In genomic region chr19:9061879-9062278, GRCh38 we compare ENCODE assay signal across 31 cellular contexts. TPM values are rescaled to one million over a fixed set of nuclear protein-coding genes. Genes with fewer than 3 reads are reported as not detected.
"Had no signal": no experiment of that assay in that cellular context is flagged by ENCODE, and none has a peak within 500 bp of the region (broad histone marks: within the 10 kb centered on the region; RNA-seq: fewer than 3 reads in every experiment).

No MANE protein-coding gene starts in this region.

- H3K27me3 ChIP-seq: ascending aorta had no signal

- H3K4me1 Mint-ChIP-seq: activated CD4-positive, alpha-beta T cell treated with anti-CD3 and anti-CD28 coated beads, Interleukin-2, amount 10 ng/mL, durations not matched to agents 24 days and 14 days; activated naive CD4-positive, alpha-beta T cell treated with anti-CD3 and anti-CD28 coated beads, Interleukin-2, amount 50 U/mL, for 24 hours; activated T-helper 17 cell treated with anti-CD3 and anti-CD28 coated beads, Interleukin-2, amount 50 U/mL, for 72 hours; brain had no signal

- H3K9me3 Mint-ChIP-seq: activated CD4-positive, alpha-beta T cell treated with anti-CD3 and anti-CD28 coated beads, Interleukin-2, amount 10 ng/mL, durations not matched to agents 24 days and 14 days; activated CD8-positive, alpha-beta T cell treated with anti-CD3 and anti-CD28 coated beads for 36 hours; activated naive CD4-positive, alpha-beta T cell treated with anti-CD3 and anti-CD28 coated beads, Interleukin-2, amount 50 U/mL, for 24 hours; activated naive CD8-positive, alpha-beta T cell treated with anti-CD3 and anti-CD28 coated beads, Interleukin-2, amount 10 ng/mL, durations not matched to agents 7 days and 5 days; activated T-cell treated with anti-CD3 and anti-CD28 coated beads, Interleukin-2, amount 50 U/mL, for 72 hours; activated T-helper 17 cell treated with anti-CD3 and anti-CD28 coated beads, Interleukin-2, amount 50 U/mL, for 72 hours; T-helper 2 cell treated with Interferon-gamma antibody and Interleukin-4, amounts not matched to agents 5 μg/mL and 100 μg/mL, for 36 hours had no signal

- H3K9me3 ChIP-seq: ascending aorta had no signal

- DNase-seq: activated CD4-positive, alpha-beta T cell treated with anti-CD3 and anti-CD28 coated beads, Interleukin-2, amount 10 ng/mL, durations not matched to agents 24 days and 14 days; activated CD4-positive, alpha-beta T cell treated with anti-CD3 and anti-CD28 coated beads, Interleukin-2, amount 50 U/mL, for 4 hours; activated CD8-positive, alpha-beta T cell treated with anti-CD3 and anti-CD28 coated beads for 36 hours; activated effector memory CD4-positive, alpha-beta T cell treated with anti-CD3 and anti-CD28 coated beads, Interleukin-2, amount 50 U/mL, for 16 hours; activated naive CD4-positive, alpha-beta T cell; activated naive CD8-positive, alpha-beta T cell treated with anti-CD3 and anti-CD28 coated beads, Interleukin-2, amount 10 ng/mL, durations not matched to agents 7 days and 5 days; activated T-cell treated with anti-CD3 and anti-CD28 coated beads, Interleukin-2, amount 50 U/mL, for 1 hour; activated T-cell treated with anti-CD3 and anti-CD28 coated beads, Interleukin-2, amount 50 U/mL, for 72 hours; amygdala; central memory CD4-positive, alpha-beta T cell; MM.1S; MV-4-11; NCI-H1092; NCI-H146; NCI-H187; NCI-H2029 treated with DMSO at 0.1 percent for 48 hours; NCI-H345; NCI-H524 treated with DMSO at 0.1 percent for 48 hours; PC-9 had no signal

- H3K36me3 ChIP-seq: ascending aorta had no signal

- H3K36me3 Mint-ChIP-seq: activated naive CD4-positive, alpha-beta T cell treated with anti-CD3 and anti-CD28 coated beads, Interleukin-2, amount 50 U/mL, for 24 hours; activated naive CD8-positive, alpha-beta T cell treated with anti-CD3 and anti-CD28 coated beads, Interleukin-2, amount 10 ng/mL, durations not matched to agents 7 days and 5 days; brain had no signal

- H3K4me1 ChIP-seq: ascending aorta had no signal

- ATAC-seq: activated CD8-positive, alpha-beta T cell treated with anti-CD3 and anti-CD28 coated beads for 36 hours; activated T-cell treated with anti-CD3 and anti-CD28 coated beads, Interleukin-2, amount 50 U/mL, for 72 hours; activated T-helper 17 cell treated with anti-CD3 and anti-CD28 coated beads, Interleukin-2, amount 50 U/mL, for 72 hours; Right ventricle myocardium inferior had no signal

- H3K4me3 Mint-ChIP-seq: activated CD4-positive, alpha-beta T cell treated with anti-CD3 and anti-CD28 coated beads, Interleukin-2, amount 10 ng/mL, durations not matched to agents 24 days and 14 days; activated CD8-positive, alpha-beta T cell treated with anti-CD3 and anti-CD28 coated beads for 36 hours; activated naive CD4-positive, alpha-beta T cell treated with anti-CD3 and anti-CD28 coated beads, Interleukin-2, amount 50 U/mL, for 24 hours; activated naive CD8-positive, alpha-beta T cell treated with anti-CD3 and anti-CD28 coated beads, Interleukin-2, amount 10 ng/mL, durations not matched to agents 7 days and 5 days; activated T-cell treated with anti-CD3 and anti-CD28 coated beads, Interleukin-2, amount 50 U/mL, for 72 hours; activated T-helper 17 cell treated with anti-CD3 and anti-CD28 coated beads, Interleukin-2, amount 50 U/mL, for 72 hours; brain; T-helper 1 cell treated with Interleukin-12 subunit alpha and Interleukin-12 subunit beta and Interleukin-4 antibody, amounts not matched to agents 30 μg/mL and 1 μg/mL, for 36 hours; T-helper 2 cell treated with Interferon-gamma antibody and Interleukin-4, amounts not matched to agents 5 μg/mL and 100 μg/mL, for 36 hours had no signal

- H3K27ac Mint-ChIP-seq: activated CD4-positive, alpha-beta T cell treated with anti-CD3 and anti-CD28 coated beads, Interleukin-2, amount 10 ng/mL, durations not matched to agents 24 days and 14 days; activated CD8-positive, alpha-beta T cell treated with anti-CD3 and anti-CD28 coated beads for 36 hours; activated naive CD4-positive, alpha-beta T cell treated with anti-CD3 and anti-CD28 coated beads, Interleukin-2, amount 50 U/mL, for 24 hours; activated naive CD8-positive, alpha-beta T cell treated with anti-CD3 and anti-CD28 coated beads, Interleukin-2, amount 10 ng/mL, durations not matched to agents 7 days and 5 days; activated T-cell treated with anti-CD3 and anti-CD28 coated beads, Interleukin-2, amount 50 U/mL, for 72 hours; activated T-helper 17 cell treated with anti-CD3 and anti-CD28 coated beads, Interleukin-2, amount 50 U/mL, for 72 hours; brain; T-helper 1 cell treated with Interleukin-12 subunit alpha and Interleukin-12 subunit beta and Interleukin-4 antibody, amounts not matched to agents 30 μg/mL and 1 μg/mL, for 36 hours; T-helper 2 cell treated with Interferon-gamma antibody and Interleukin-4, amounts not matched to agents 5 μg/mL and 100 μg/mL, for 36 hours had no signal

- H3K27ac ChIP-seq: ascending aorta, PC-9, RWPE1 had no signal

- H3K4me3 ChIP-seq: ascending aorta, PC-9 had no signal

- H3K27me3 Mint-ChIP-seq: activated CD4-positive, alpha-beta T cell treated with anti-CD3 and anti-CD28 coated beads, Interleukin-2, amount 10 ng/mL, durations not matched to agents 24 days and 14 days; activated naive CD4-positive, alpha-beta T cell treated with anti-CD3 and anti-CD28 coated beads, Interleukin-2, amount 50 U/mL, for 24 hours; activated naive CD8-positive, alpha-beta T cell treated with anti-CD3 and anti-CD28 coated beads, Interleukin-2, amount 10 ng/mL, durations not matched to agents 7 days and 5 days; brain had no signal

RNA-seq across cellular contexts. Expression of gene OR1M1, which starts 25.0 kb away (rescaled TPM):
- total RNA-seq: activated CD4-positive, alpha-beta T cell treated with anti-CD3 and anti-CD28 coated beads, Interleukin-2, amount 10 ng/mL, durations not matched to agents 24 days and 14 days; activated CD8-positive, alpha-beta memory T cell treated with anti-CD3 and anti-CD28 coated beads for 36 hours; activated CD8-positive, alpha-beta T cell treated with anti-CD3 and anti-CD28 coated beads for 36 hours; activated naive CD8-positive, alpha-beta T cell treated with anti-CD3 and anti-CD28 coated beads, Interleukin-2, amount 10 ng/mL, durations not matched to agents 7 days and 5 days; activated T-cell treated with anti-CD3 and anti-CD28 coated beads, Interleukin-2, amount 50 U/mL, for 72 hours; activated T-helper 17 cell treated with anti-CD3 and anti-CD28 coated beads, Interleukin-2, amount 50 U/mL, for 72 hours; ascending aorta; cerebellum; NCI-H460; PC-9; Right ventricle myocardium inferior had no signal
- polyA plus RNA-seq: adipose tissue had no signal

RNA-seq across cellular contexts. Expression of gene OR7G2, which starts 45.4 kb away (rescaled TPM):
- total RNA-seq: activated CD4-positive, alpha-beta T cell treated with anti-CD3 and anti-CD28 coated beads, Interleukin-2, amount 10 ng/mL, durations not matched to agents 24 days and 14 days; activated CD8-positive, alpha-beta memory T cell treated with anti-CD3 and anti-CD28 coated beads for 36 hours; activated CD8-positive, alpha-beta T cell treated with anti-CD3 and anti-CD28 coated beads for 36 hours; activated naive CD8-positive, alpha-beta T cell treated with anti-CD3 and anti-CD28 coated beads, Interleukin-2, amount 10 ng/mL, durations not matched to agents 7 days and 5 days; activated T-cell treated with anti-CD3 and anti-CD28 coated beads, Interleukin-2, amount 50 U/mL, for 72 hours; activated T-helper 17 cell treated with anti-CD3 and anti-CD28 coated beads, Interleukin-2, amount 50 U/mL, for 72 hours; ascending aorta; cerebellum; NCI-H460; PC-9; Right ventricle myocardium inferior had no signal
- polyA plus RNA-seq: adipose tissue had no signal

RNA-seq across cellular contexts. Expression of gene MUC16, which starts 51.7 kb away (rescaled TPM):
- total RNA-seq: activated CD4-positive, alpha-beta T cell treated with anti-CD3 and anti-CD28 coated beads, Interleukin-2, amount 10 ng/mL, durations not matched to agents 24 days and 14 days; activated CD8-positive, alpha-beta memory T cell treated with anti-CD3 and anti-CD28 coated beads for 36 hours; activated CD8-positive, alpha-beta T cell treated with anti-CD3 and anti-CD28 coated beads for 36 hours; cerebellum had no signal

RNA-seq across cellular contexts. Expression of gene OR7G1, which starts 53.7 kb away (rescaled TPM):
- total RNA-seq: activated CD4-positive, alpha-beta T cell treated with anti-CD3 and anti-CD28 coated beads, Interleukin-2, amount 10 ng/mL, durations not matched to agents 24 days and 14 days; activated CD8-positive, alpha-beta memory T cell treated with anti-CD3 and anti-CD28 coated beads for 36 hours; activated CD8-positive, alpha-beta T cell treated with anti-CD3 and anti-CD28 coated beads for 36 hours; activated naive CD8-positive, alpha-beta T cell treated with anti-CD3 and anti-CD28 coated beads, Interleukin-2, amount 10 ng/mL, durations not matched to agents 7 days and 5 days; activated T-cell treated with anti-CD3 and anti-CD28 coated beads, Interleukin-2, amount 50 U/mL, for 72 hours; activated T-helper 17 cell treated with anti-CD3 and anti-CD28 coated beads, Interleukin-2, amount 50 U/mL, for 72 hours; ascending aorta; cerebellum; NCI-H460; PC-9; Right ventricle myocardium inferior had no signal
- polyA plus RNA-seq: adipose tissue had no signal
